8 cellular contexts compared by ENCODE assay signal in the genomic region with DNA sequence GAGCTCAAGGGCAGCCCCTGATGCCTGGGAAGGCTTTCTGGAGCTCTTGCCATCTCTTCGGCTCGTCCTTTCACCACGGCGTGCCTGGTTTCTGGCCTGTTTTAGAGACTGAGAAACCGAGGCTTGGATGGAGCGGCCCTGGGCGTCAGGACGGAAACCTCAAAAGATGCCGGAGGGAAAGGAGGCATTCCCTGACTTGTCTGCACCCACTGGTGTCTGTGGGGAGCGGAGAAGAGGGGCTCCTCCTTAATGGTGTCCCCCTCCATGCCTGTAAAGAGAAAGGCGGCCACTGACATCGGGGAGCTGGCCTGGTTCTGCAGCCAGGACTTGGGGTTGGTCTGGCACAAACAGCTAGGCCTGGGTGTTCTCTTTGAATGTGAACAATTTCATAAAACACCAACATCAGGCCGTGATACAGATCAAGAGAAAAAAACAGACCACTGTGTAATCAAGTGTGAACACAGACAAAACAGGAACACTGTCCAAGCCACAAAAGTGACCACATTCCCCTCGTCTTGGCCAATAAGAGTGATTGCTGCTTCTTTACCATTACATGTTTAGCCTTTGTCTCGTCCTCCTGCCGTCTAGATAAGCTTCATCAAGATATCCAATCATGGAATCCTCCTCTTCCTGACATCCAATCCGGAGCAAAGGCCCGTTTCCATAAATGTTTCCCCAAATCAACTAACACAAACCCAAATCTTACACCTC. TPM values are rescaled to one million over a fixed set of nuclear protein-coding genes. Genes with fewer than 3 reads are reported as not detected.
DNase-seq lines count a peak whose midpoint lies in the region; ATAC-seq and TF ChIP-seq lines count a peak whose summit lies in the region.

No MANE protein-coding gene starts in this region.

- TSS peak; percentile 92 for BruUV-seq in Caco-2 (replicated peaks; lab: Mats Ljungman, UMichigan)

- peaks cover 40% of the 10 kb centered on the region for H3K79me2 ChIP-seq in SU-DHL-6 (ENCODE audit: insufficient read depth, low read length)
- peaks cover 40% of the 10 kb centered on the region for H3K79me2 ChIP-seq in fibroblast of lung (ENCODE audit: control insufficient read depth, insufficient read depth, low read length)

- H3K9ac ChIP-seq in SU-DHL-6 (ENCODE audit: low read length) = peak overlapping the region; percentile 90
- H3K9ac ChIP-seq in fibroblast of lung (ENCODE audit: insufficient read depth, low read length) = peak overlapping the region; percentile 64

- peak overlapping the region; percentile 55 for H3K27ac Mint-ChIP-seq in Caco-2 (ENCODE audit: unreplicated experiment)

- H3K27ac ChIP-seq in SU-DHL-6 (ENCODE audit: low read depth, low read length) = peak overlapping the region; percentile 58
- peak overlapping the region; percentile 62 for H3K27ac ChIP-seq in fibroblast of lung (ENCODE audit: insufficient read depth, low read length)

- H3K36me3 Mint-ChIP-seq in Caco-2 (ENCODE audit: insufficient read depth, unreplicated experiment) = no peaks in the 10 kb centered on the region

- H3K27me3 ChIP-seq in Caco-2 (replicated peaks; ENCODE audit: control insufficient read depth, insufficient read depth, low read length) = no peaks in the 10 kb centered on the region
- no peaks in the 10 kb centered on the region for H3K27me3 ChIP-seq in SU-DHL-6 (ENCODE audit: low read length)
- H3K27me3 ChIP-seq in fibroblast of lung (ENCODE audit: control insufficient read depth, insufficient read depth, low read length) = peaks cover 15% of the 10 kb centered on the region

- DNase-seq in Caco-2 (no peak), fibroblast of lung (ENCODE audit: low read depth in 2 of 2) (no peak), retina (peak; percentile 87), NCI-H446 (lab: John Stamatoyannopoulos, UW) (no peak), putamen (ENCODE audit: low spot score) (no peak)

- no peaks in the 10 kb centered on the region for H3K4me1 Mint-ChIP-seq in Caco-2 (ENCODE audit: low read depth, unreplicated experiment)

- intact Hi-C loops in Caco-2 (cut with micrococcal nuclease; ENCODE audit: unreplicated experiment) = loop anchor here (1.0 kb wide), 1 partner anchor 30 kb away; no protein-coding TSS in a partner anchor

- CTCF ChIA-PET in Caco-2 (lab: Charles Lee) = no interaction called here

- H2AFZ ChIP-seq in SU-DHL-6 (ENCODE audit: low read depth, low read length, severe bottlenecking) (peak overlapping the region; percentile 95), fibroblast of lung (ENCODE audit: low read length) (peak overlapping the region; percentile 85)

- H3F3A ChIP-seq in SU-DHL-6 (ENCODE audit: insufficient read depth) = no peaks in the 10 kb centered on the region

- peak overlapping the region; percentile 46 for H3K4me3 ChIP-seq in Caco-2 (ENCODE audit: low read depth, low read length)
- H3K4me3 ChIP-seq in SU-DHL-6 (ENCODE audit: insufficient read depth, low read length, poor library complexity, severe bottlenecking) = peak overlapping the region; percentile 54
- peak overlapping the region; percentile 22 to 55 (median 46) for H3K4me3 ChIP-seq in fibroblast of lung (replicated peaks in 1 of 4; ENCODE audit: control extremely low read depth in 1 of 4, insufficient read depth in 1 of 4, low read depth in 3 of 4, low read length in 4 of 4)

- H3K4me3 Mint-ChIP-seq in Caco-2 (ENCODE audit: unreplicated experiment) = peak overlapping the region; percentile 70

- no peaks in the 10 kb centered on the region for H3K36me3 ChIP-seq in Caco-2 (ENCODE audit: control insufficient read depth, insufficient read depth, low read length)
- H3K36me3 ChIP-seq in SU-DHL-6 (ENCODE audit: low read length) = no peaks in the 10 kb centered on the region
- no peaks in the 10 kb centered on the region for H3K36me3 ChIP-seq in fibroblast of lung (ENCODE audit: control insufficient read depth, insufficient read depth, low read length)

- H4K20me1 ChIP-seq in SU-DHL-6 (ENCODE audit: low read depth, low read length) = peaks cover 30% of the 10 kb centered on the region; the same call in 1 of the 2 replicates
- H4K20me1 ChIP-seq in fibroblast of lung (ENCODE audit: control insufficient read depth, extremely low read depth, insufficient read depth, low read length) = no peaks in the 10 kb centered on the region

- H3K4me2 ChIP-seq in SU-DHL-6 (ENCODE audit: low read depth, low read length, poor library complexity, severe bottlenecking) (peak overlapping the region; percentile 90), fibroblast of lung (ENCODE audit: extremely low read depth, insufficient read depth, low read length) (peak overlapping the region; percentile 69)

- H3K4me1 ChIP-seq in Caco-2 = peaks cover 4% of the 10 kb centered on the region; the same call in 1 of the 2 replicates
- no peaks in the 10 kb centered on the region for H3K4me1 ChIP-seq in fibroblast of lung (ENCODE audit: control insufficient read depth, extremely low read depth, insufficient read depth, low read length)

- H3K9me2 ChIP-seq in SU-DHL-6 (replicated peaks; ENCODE audit: insufficient read depth, low read length) = no peaks in the 10 kb centered on the region

- no peaks in the 10 kb centered on the region for H3K27me3 Mint-ChIP-seq in Caco-2 (ENCODE audit: insufficient read depth, unreplicated experiment)

- no peaks in the 10 kb centered on the region for H3K9me3 Mint-ChIP-seq in Caco-2 (ENCODE audit: unreplicated experiment)

- peak; percentile 17 for ATAC-seq in HG02852 (IDR thresholded peaks at IDR 0.05; ENCODE audit: unreplicated experiment)
- ATAC-seq in HG02798 (IDR thresholded peaks at IDR 0.05; ENCODE audit: poor library complexity, unreplicated experiment) = no peak

- TF ChIP-seq CTCF in Caco-2 (IDR thresholded peaks at IDR 0.05; ENCODE audit: insufficient read depth in 1 of 2, low read depth in 1 of 2, low read length in 1 of 2, severe bottlenecking in 1 of 2, unreplicated experiment in 1 of 2) (no peak), SU-DHL-6 (IDR thresholded peaks at IDR 0.05; ENCODE audit: insufficient read depth, low read length, poor library complexity, severe bottlenecking) (no peak), fibroblast of lung (conservative IDR thresholded peaks at IDR 0.05 in 1 of 2, IDR thresholded peaks at IDR 0.05 in 1 of 2; ENCODE audit: low read depth in 1 of 2, low read length in 2 of 2) (no peak)

- POLR2A ChIA-PET in Caco-2 (lab: Charles Lee) = no interaction called here

- H3K9me3 ChIP-seq in Caco-2 (no peaks in the 10 kb centered on the region), SU-DHL-6 (ENCODE audit: insufficient read depth, low read length) (no peaks in the 10 kb centered on the region), fibroblast of lung (ENCODE audit: control insufficient read depth, insufficient read depth, low read depth, low read length) (no peaks in the 10 kb centered on the region)

RNA-seq across cellular contexts. Expression of gene ILKAP, which starts 0.6 kb away (rescaled TPM):
- total RNA-seq in Caco-2 (2022) = 31.6 and 32.2 TPM in 2 replicates
- 24.9 and 27.9 TPM in 2 replicates for total RNA-seq in fibroblast of lung
- 31.3 and 34.6 TPM in 2 replicates for polyA plus RNA-seq in fibroblast of lung
- polyA plus RNA-seq in fibroblast of lung (2012) = 22.2 and 32.0 TPM in 2 replicates
- polyA minus RNA-seq in fibroblast of lung (ENCODE audit: low replicate concordance) = 2.5 and 15.7 TPM in 2 replicates

RNA-seq across cellular contexts. Expression of gene HES6, which starts 35.7 kb away (rescaled TPM):
- total RNA-seq in Caco-2 (2022) (21.2 and 22.1 TPM in 2 replicates), fibroblast of lung (3.6 and 4.1 TPM in 2 replicates)
- 0.82 and 0.91 TPM in 2 replicates for polyA plus RNA-seq in fibroblast of lung
- 1.9 TPM in 2 replicates for polyA plus RNA-seq in fibroblast of lung (2012)
- polyA minus RNA-seq in fibroblast of lung (ENCODE audit: low replicate concordance) = 0.63 TPM in 1 of 2 replicates, not detected in the other

RNA-seq across cellular contexts. Expression of gene ERFE, which starts 45.4 kb away (rescaled TPM):
- total RNA-seq in Caco-2 (2022) (1.4 and 1.6 TPM in 2 replicates), fibroblast of lung (1.3 and 1.5 TPM in 2 replicates)
- polyA plus RNA-seq in fibroblast of lung = 1.1 and 8.3 TPM in 2 replicates
- polyA plus RNA-seq in fibroblast of lung (2012) = 2.0 and 12.6 TPM in 2 replicates
- polyA minus RNA-seq in fibroblast of lung (ENCODE audit: low replicate concordance) = 7.5 TPM in 1 of 2 replicates, not detected in the other
